21 cellular contexts compared by ENCODE assay signal in the genomic region with DNA sequence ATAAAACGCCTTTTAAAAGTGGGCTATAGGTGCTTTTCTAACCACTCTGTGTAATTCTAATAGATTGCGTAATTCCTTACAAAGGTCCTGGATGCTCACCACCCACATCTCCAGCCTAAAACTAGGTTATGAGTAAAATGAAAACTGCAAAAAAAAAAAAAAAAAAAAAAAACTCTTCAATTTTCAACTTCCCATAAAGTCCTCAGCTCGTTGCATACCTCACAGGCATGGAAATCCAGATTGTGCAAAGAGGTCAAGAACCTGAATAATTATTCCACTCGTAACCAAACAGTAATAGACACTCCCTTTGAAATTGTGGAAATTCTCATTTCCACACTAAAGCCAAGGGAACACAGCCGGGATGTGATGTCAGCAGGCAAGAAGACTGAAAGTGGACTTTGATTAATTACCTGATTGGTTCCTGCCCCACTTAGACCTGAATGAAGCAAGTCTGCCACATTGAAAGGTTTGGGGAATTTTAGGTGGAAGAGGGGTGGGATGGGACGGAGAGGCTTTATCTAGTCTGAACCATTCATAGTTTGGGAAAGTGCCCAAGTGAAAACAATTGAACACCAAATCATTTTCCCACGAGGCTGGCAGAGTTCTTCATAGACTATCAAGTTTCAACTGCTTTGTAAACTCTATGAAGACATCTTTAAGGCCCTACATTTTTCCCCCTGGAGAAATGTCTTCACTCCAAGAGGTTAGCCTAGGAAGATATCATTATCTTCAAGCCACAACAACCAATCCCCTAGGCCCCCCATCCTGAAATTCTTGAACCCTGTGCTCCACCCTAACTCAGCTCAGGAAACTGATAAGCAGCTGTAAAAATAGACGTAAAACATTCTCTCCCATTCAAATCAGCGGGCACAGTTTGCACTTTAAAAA. TPM values are rescaled to one million over a fixed set of nuclear protein-coding genes. Genes with fewer than 3 reads are reported as not detected.
DNase-seq lines count a peak whose midpoint lies in the region; ATAC-seq, FAIRE-seq and TF ChIP-seq lines count a peak whose summit lies in the region.
"Had no signal": no experiment of that assay in that cellular context is flagged by ENCODE, and none has a peak within 500 bp of the region (broad histone marks: within the 10 kb centered on the region; RNA-seq: fewer than 3 reads in every experiment).

No MANE protein-coding gene starts in this region.

- peak overlapping the region; percentile 38 for H2AFZ ChIP-seq in astrocyte (ENCODE audit: low read depth, low read length)
- no peak overlapping the region for H2AFZ ChIP-seq in osteoblast (ENCODE audit: low read length)

- H3K4me3 Mint-ChIP-seq in astrocyte (ENCODE audit: unreplicated experiment): no peak overlapping the region
- no peak overlapping the region for H3K4me3 Mint-ChIP-seq in T-helper 2 cell treated with Interferon-gamma antibody and Interleukin-4, amounts not matched to agents 5 μg/mL and 100 μg/mL, for 36 hours
- H3K4me3 Mint-ChIP-seq in natural killer cell treated with Interleukin-12 subunit alpha and Interleukin-12 subunit beta and Interleukin-15 and Interleukin-18, amount 100 ng/mL, for 72 hours: no peak overlapping the region
- H3K4me3 Mint-ChIP-seq: activated T-helper 1 cell treated with anti-CD3 and anti-CD28 coated beads, Interleukin-12 subunit alpha, Interleukin-12 subunit beta, Interleukin-2, Interleukin-4 antibody, amounts not matched to agents 30 ng/mL and 10 ng/mL and 1 ng/mL, durations not matched to agents 14 hours and 24 hours and 36 hours; naive thymus-derived CD4-positive, alpha-beta T cell had no signal

- DNase-seq in LHCN-M2 (ENCODE audit: low read depth) (peak; percentile 51), astrocyte (ENCODE audit: low read depth) (peak; percentile 88), fibroblast of villous mesenchyme (ENCODE audit: low read depth) (peak; percentile 44), osteoblast (ENCODE audit: insufficient read length, low spot score, missing footprints) (peak; percentile 22), foreskin keratinocyte (no peak)
- DNase-seq in T-helper 2 cell treated with Interferon-gamma antibody and Interleukin-4, amounts not matched to agents 5 μg/mL and 100 μg/mL, for 36 hours (ENCODE audit: low spot score): no peak
- DNase-seq in natural killer cell treated with Interleukin-12 subunit alpha and Interleukin-12 subunit beta and Interleukin-15 and Interleukin-18, amount 100 ng/mL, for 72 hours (ENCODE audit: low spot score): no peak
- DNase-seq: activated CD4-positive, alpha-beta T cell treated with anti-CD3 and anti-CD28 coated beads, Interleukin-2, amount 50 U/mL, for 4 hours; amniotic stem cell; DND-41; effector CD8-positive, alpha-beta T cell; glutamatergic neuron; kidney; naive thymus-derived CD4-positive, alpha-beta T cell; NCI-H1930; SIG-M5; stimulated activated CD4-positive, alpha-beta T cell treated with anti-CD3 and anti-CD28 coated beads, Interleukin-2, amount 100 ng/mL, for 24 hours; T1000; tibial artery had no signal

- H3K79me2 ChIP-seq in astrocyte (ENCODE audit: insufficient read depth, low read length) (no peaks in the 10 kb centered on the region), osteoblast (ENCODE audit: insufficient read depth, low read length) (no peaks in the 10 kb centered on the region)

- H4K20me1 ChIP-seq in astrocyte (ENCODE audit: insufficient read depth, low read length): no peaks in the 10 kb centered on the region
- H4K20me1 ChIP-seq in osteoblast (ENCODE audit: insufficient read depth, low read length): no peaks in the 10 kb centered on the region

- no peak for TF ChIP-seq CTCF in astrocyte (IDR thresholded peaks at IDR 0.05; ENCODE audit: insufficient read depth, low read depth, low read length)
- no peak for TF ChIP-seq CTCF in fibroblast of villous mesenchyme (IDR thresholded peaks at IDR 0.05; ENCODE audit: insufficient read depth, low read depth, low read length)
- TF ChIP-seq CTCF in osteoblast (IDR thresholded peaks at IDR 0.05; ENCODE audit: extremely low read depth, low read depth, low read length): no peak
- TF ChIP-seq CTCF in foreskin keratinocyte (conservative IDR thresholded peaks at IDR 0.05): no peak

- H3K36me3 ChIP-seq in astrocyte (ENCODE audit: insufficient read depth, low read length) (no peaks in the 10 kb centered on the region), osteoblast (ENCODE audit: insufficient read depth, low read length) (no peaks in the 10 kb centered on the region)
- H3K36me3 ChIP-seq: tibial artery had no signal

- H3K4me2 ChIP-seq in astrocyte (ENCODE audit: low read length): peak overlapping the region; percentile 19
- H3K4me2 ChIP-seq in osteoblast (ENCODE audit: insufficient read depth, low read length): peak overlapping the region; percentile 21

- H3K9ac ChIP-seq in astrocyte (ENCODE audit: low read length): peak overlapping the region; percentile 32

- H3K4me1 ChIP-seq in astrocyte (ENCODE audit: insufficient read depth, low read length): peaks cover 9% of the 10 kb centered on the region
- H3K4me1 ChIP-seq in osteoblast (ENCODE audit: insufficient read depth, low read length): peaks cover 7% of the 10 kb centered on the region
- no peaks in the 10 kb centered on the region for H3K4me1 ChIP-seq in foreskin keratinocyte
- H3K4me1 ChIP-seq: tibial artery had no signal

- H3K4me3 ChIP-seq in astrocyte (ENCODE audit: insufficient read depth, low read depth, low read length): no peak overlapping the region
- no peak overlapping the region for H3K4me3 ChIP-seq in fibroblast of villous mesenchyme (ENCODE audit: low read depth, low read length)
- no peak overlapping the region for H3K4me3 ChIP-seq in osteoblast (ENCODE audit: insufficient read depth, low read length)
- H3K4me3 ChIP-seq: tibial artery had no signal

- peaks cover 3% of the 10 kb centered on the region for H3K9me3 ChIP-seq in astrocyte (ENCODE audit: insufficient read depth, low read depth, low read length)
- no peaks in the 10 kb centered on the region for H3K9me3 ChIP-seq in osteoblast (ENCODE audit: low read depth, low read length)
- H3K9me3 ChIP-seq: tibial artery had no signal

- peak overlapping the region; percentile 35 for H3K27ac ChIP-seq in astrocyte (ENCODE audit: low read depth, low read length)
- no peak overlapping the region for H3K27ac ChIP-seq in osteoblast (ENCODE audit: low read depth, low read length)
- no peak overlapping the region for H3K27ac ChIP-seq in foreskin keratinocyte
- H3K27ac ChIP-seq: tibial artery had no signal

- no peaks in the 10 kb centered on the region for H3K27me3 Mint-ChIP-seq in astrocyte (ENCODE audit: low read depth, unreplicated experiment)
- H3K27me3 Mint-ChIP-seq in T-helper 2 cell treated with Interferon-gamma antibody and Interleukin-4, amounts not matched to agents 5 μg/mL and 100 μg/mL, for 36 hours (ENCODE audit: low read depth): peaks cover 9% of the 10 kb centered on the region
- peaks cover 15 to 34% of the 10 kb centered on the region in 2 donors for H3K27me3 Mint-ChIP-seq in natural killer cell treated with Interleukin-12 subunit alpha and Interleukin-12 subunit beta and Interleukin-15 and Interleukin-18, amount 100 ng/mL, for 72 hours

- H3K9me3 Mint-ChIP-seq in astrocyte (ENCODE audit: unreplicated experiment): peaks cover 10% of the 10 kb centered on the region
- no peaks in the 10 kb centered on the region for H3K9me3 Mint-ChIP-seq in T-helper 2 cell treated with Interferon-gamma antibody and Interleukin-4, amounts not matched to agents 5 μg/mL and 100 μg/mL, for 36 hours
- H3K9me3 Mint-ChIP-seq in natural killer cell treated with Interleukin-12 subunit alpha and Interleukin-12 subunit beta and Interleukin-15 and Interleukin-18, amount 100 ng/mL, for 72 hours: no peaks in the 10 kb centered on the region
- H3K9me3 Mint-ChIP-seq: activated T-helper 1 cell treated with anti-CD3 and anti-CD28 coated beads, Interleukin-12 subunit alpha, Interleukin-12 subunit beta, Interleukin-2, Interleukin-4 antibody, amounts not matched to agents 30 ng/mL and 10 ng/mL and 1 ng/mL, durations not matched to agents 14 hours and 24 hours and 36 hours had no signal

- H3K27me3 ChIP-seq in astrocyte (ENCODE audit: insufficient read depth, low read length): no peaks in the 10 kb centered on the region
- H3K27me3 ChIP-seq in osteoblast (ENCODE audit: insufficient read depth, low read length): no peaks in the 10 kb centered on the region
- H3K27me3 ChIP-seq in foreskin keratinocyte: no peaks in the 10 kb centered on the region
- H3K27me3 ChIP-seq: tibial artery had no signal

- H3K4me1 Mint-ChIP-seq in astrocyte (ENCODE audit: low read depth, unreplicated experiment): peaks cover 5% of the 10 kb centered on the region
- H3K4me1 Mint-ChIP-seq in T-helper 2 cell treated with Interferon-gamma antibody and Interleukin-4, amounts not matched to agents 5 μg/mL and 100 μg/mL, for 36 hours (ENCODE audit: low read depth): no peaks in the 10 kb centered on the region
- no peaks in the 10 kb centered on the region for H3K4me1 Mint-ChIP-seq in natural killer cell treated with Interleukin-12 subunit alpha and Interleukin-12 subunit beta and Interleukin-15 and Interleukin-18, amount 100 ng/mL, for 72 hours (ENCODE audit: low read depth in 2 of 2)
- H3K4me1 Mint-ChIP-seq: naive thymus-derived CD4-positive, alpha-beta T cell had no signal

- H3K36me3 Mint-ChIP-seq in astrocyte (ENCODE audit: low read depth, unreplicated experiment): no peaks in the 10 kb centered on the region
- H3K36me3 Mint-ChIP-seq in T-helper 2 cell treated with Interferon-gamma antibody and Interleukin-4, amounts not matched to agents 5 μg/mL and 100 μg/mL, for 36 hours (ENCODE audit: low read depth): no peaks in the 10 kb centered on the region
- no peaks in the 10 kb centered on the region for H3K36me3 Mint-ChIP-seq in natural killer cell treated with Interleukin-12 subunit alpha and Interleukin-12 subunit beta and Interleukin-15 and Interleukin-18, amount 100 ng/mL, for 72 hours

- no peak overlapping the region for H3K27ac Mint-ChIP-seq in astrocyte (ENCODE audit: unreplicated experiment)
- no peak overlapping the region for H3K27ac Mint-ChIP-seq in T-helper 2 cell treated with Interferon-gamma antibody and Interleukin-4, amounts not matched to agents 5 μg/mL and 100 μg/mL, for 36 hours
- no peak overlapping the region for H3K27ac Mint-ChIP-seq in natural killer cell treated with Interleukin-12 subunit alpha and Interleukin-12 subunit beta and Interleukin-15 and Interleukin-18, amount 100 ng/mL, for 72 hours
- H3K27ac Mint-ChIP-seq: activated T-helper 1 cell treated with anti-CD3 and anti-CD28 coated beads, Interleukin-12 subunit alpha, Interleukin-12 subunit beta, Interleukin-2, Interleukin-4 antibody, amounts not matched to agents 30 ng/mL and 10 ng/mL and 1 ng/mL, durations not matched to agents 14 hours and 24 hours and 36 hours; naive thymus-derived CD4-positive, alpha-beta T cell had no signal

- ATAC-seq in GM18517 (IDR thresholded peaks at IDR 0.05; ENCODE audit: unreplicated experiment) (no peak), foreskin keratinocyte (no peak)
- ATAC-seq in natural killer cell treated with Interleukin-12 subunit alpha and Interleukin-12 subunit beta and Interleukin-15 and Interleukin-18, amount 100 ng/mL, for 72 hours: no peak
- ATAC-seq: naive thymus-derived CD4-positive, alpha-beta T cell had no signal

- no peak for FAIRE-seq in astrocyte (lab: Jason Lieb, UNC)
- FAIRE-seq: kidney had no signal

RNA-seq across cellular contexts. Expression of gene TANC2, which starts 49.1 kb away (rescaled TPM):
- total RNA-seq in LHCN-M2 (2014; rRNA removed) (22.3 and 30.4 TPM in 2 replicates), astrocyte (62.2 and 66.9 TPM in 2 replicates), fibroblast of villous mesenchyme (35.1 and 40.2 TPM in 2 replicates), osteoblast (48.9 and 82.5 TPM in 2 replicates), foreskin keratinocyte (34.9 and 41.3 TPM in 2 replicates)
- 13.2 TPM for polyA plus RNA-seq in LHCN-M2 (2012)
- polyA plus RNA-seq in foreskin keratinocyte: 2.3 and 2.8 TPM in 2 replicates
- total RNA-seq in natural killer cell treated with Interleukin-12 subunit alpha and Interleukin-12 subunit beta and Interleukin-15 and Interleukin-18, amount 100 ng/mL, for 72 hours: 10 to 100 TPM in 1 of 2 donors, 1 to 10 TPM in 1; 8.8 to 17.4 TPM

Comparison
In these comparisons a context has a peak if more than half of its experiments do, and no peak if none do; other contexts are left out.
1. DNase-seq: peak in LHCN-M2 (single experiment), astrocyte (single experiment), fibroblast of villous mesenchyme (single experiment) and osteoblast (single experiment); none in T-helper 2 cell treated with Interferon-gamma antibody and Interleukin-4, amounts not matched to agents 5 μg/mL and 100 μg/mL, for 36 hours (single experiment), foreskin keratinocyte (0 of 2) and natural killer cell treated with Interleukin-12 subunit alpha and Interleukin-12 subunit beta and Interleukin-15 and Interleukin-18, amount 100 ng/mL, for 72 hours (single experiment).